Comparison of ENCODE assay signal across 8 cellular contexts in genomic region chr11:69010964-69011623, GRCh38. TPM values are rescaled to one million over a fixed set of nuclear protein-coding genes. Genes with fewer than 3 reads are reported as not detected.
A peak's percentile ranks its signal among the peaks of the same experiment; 100 is the strongest.
DNase-seq lines count a peak whose midpoint lies in the region; ATAC-seq and TF ChIP-seq lines count a peak whose summit lies in the region.

No MANE protein-coding gene starts in this region.

- H3K36me3 ChIP-seq in GM23248 (ENCODE audit: low read depth) = no peaks in the 10 kb centered on the region
- no peaks in the 10 kb centered on the region for H3K36me3 ChIP-seq in Peyer's patch

- H3K4me2 ChIP-seq in GM23248 (ENCODE audit: unreplicated experiment) = peak overlapping the region; percentile 95

- TF ChIP-seq POLR2A in Peyer's patch (IDR thresholded peaks at IDR 0.05) = no peak

- 4% methylated on average over 42 to 43 of the region's 43 CpGs for whole genome bisulfite sequencing in GM23248 (ENCODE audit: low coverage in 1 of 2, low lambda C conversion rate in 2 of 2, missing lambda C conversion rate in 2 of 2), 2 experiments

- H3K9ac ChIP-seq in GM23248 = peak overlapping the region; percentile 90

- no peaks in the 10 kb centered on the region for H4K20me1 ChIP-seq in GM23248 (ENCODE audit: insufficient read depth)

- H3K4me1 ChIP-seq in GM23248 (ENCODE audit: insufficient read depth) (peaks cover 44% of the 10 kb centered on the region), Peyer's patch (peaks cover 0 to 52% (median 0%) of the 10 kb centered on the region in 4 donors)

- TF ChIP-seq CTCF in Peyer's patch (IDR thresholded peaks at IDR 0.05) = no peak

- in situ Hi-C loops in GM23248 (cut with MboI) = no loop called here

- 0 out of 2 replicates have a peak, but pooled peaks cover 11% of the 10 kb centered on the region for H3K79me2 ChIP-seq in GM23248 (ENCODE audit: insufficient read depth)

- H3K9me2 ChIP-seq in GM23248 (ENCODE audit: insufficient read depth) = no peaks in the 10 kb centered on the region

- DNase-seq in GM23248 = peak; percentile 94
- DNase-seq in Peyer's patch = peak in 2 of 3 donors; percentile 69 to 75
- peak; percentile 92 for DNase-seq in cerebellum (ENCODE audit: low spot score)
- DNase-seq in stimulated activated CD4-positive, alpha-beta T cell treated with anti-CD3 and anti-CD28 coated beads, Interleukin-2, amount 100 ng/mL, for 48 hours = peak; percentile 15 to 37
- DNase-seq in NCI-H1930 (lab: John Stamatoyannopoulos, UW) = no peak

- H3F3A ChIP-seq in GM23248 (ENCODE audit: insufficient read depth) = peaks cover 10% of the 10 kb centered on the region

- peak overlapping the region; percentile 64 for H2AFZ ChIP-seq in GM23248

- H3K27ac ChIP-seq in GM23248 = peak overlapping the region; percentile 97
- peak overlapping the region; percentile 72 to 96 (median 79) for H3K27ac ChIP-seq in Peyer's patch
- H3K27ac ChIP-seq in layer of hippocampus (ENCODE audit: low read depth, low read length) = peak overlapping the region; percentile 38

- H3K27me3 ChIP-seq in GM23248 (replicated peaks; ENCODE audit: insufficient read depth) = no peaks in the 10 kb centered on the region
- peaks cover 0 to 16% of the 10 kb centered on the region in 2 donors for H3K27me3 ChIP-seq in Peyer's patch
- H3K27me3 ChIP-seq in layer of hippocampus (ENCODE audit: control insufficient read depth, insufficient read depth, low read length) = peaks cover 20% of the 10 kb centered on the region

- H3K9me3 ChIP-seq in GM23248 (ENCODE audit: low read depth) (no peaks in the 10 kb centered on the region), Peyer's patch (no peaks in the 10 kb centered on the region)

- H3K4me3 ChIP-seq in GM23248 (peak overlapping the region; percentile 76), Peyer's patch (peak overlapping the region; percentile 27 to 57 (median 39))

- ATAC-seq in HG03139 (IDR thresholded peaks at IDR 0.05; ENCODE audit: unreplicated experiment) (no peak), GM18519 (IDR thresholded peaks at IDR 0.05; ENCODE audit: low FRiP score, unreplicated experiment) (no peak)

RNA-seq across cellular contexts. Expression of gene MRGPRF, which starts 2.0 kb away (rescaled TPM):
- total RNA-seq in GM23248 (2014; rRNA removed; shearing (Covaris generic)) = 25.3 and 36.0 TPM in 2 replicates
- polyA plus RNA-seq in GM23248 (2016; fragmentation: Nextera tagmentation; extraction: Ambion mirVana) = 20.7 and 21.2 TPM in 2 replicates
- total RNA-seq in Peyer's patch = 10 to 100 TPM in 1 of 4 donors, 1 to 10 TPM in 3; 4.2 to 21.9 (median 5.2) TPM
- 2.0 TPM for total RNA-seq in cerebellum

RNA-seq across cellular contexts. Expression of gene MRGPRD, which starts 30.3 kb away (rescaled TPM):
- not detected in 2 replicates for total RNA-seq in GM23248 (2014; rRNA removed; shearing (Covaris generic))
- not detected in 2 replicates for polyA plus RNA-seq in GM23248 (2016; fragmentation: Nextera tagmentation; extraction: Ambion mirVana)
- not detected for total RNA-seq in Peyer's patch
- total RNA-seq in cerebellum = not detected

RNA-seq across cellular contexts. Expression of gene TPCN2, which starts 37.6 kb away (rescaled TPM):
- 7.1 and 10.2 TPM in 2 replicates for total RNA-seq in GM23248 (2014; rRNA removed; shearing (Covaris generic))
- polyA plus RNA-seq in GM23248 (2016; fragmentation: Nextera tagmentation; extraction: Ambion mirVana) = 8.5 and 8.7 TPM in 2 replicates
- 10 to 100 TPM; 22.4 to 42.5 (median 33.0) TPM for total RNA-seq in Peyer's patch
- 14.2 TPM for total RNA-seq in cerebellum

Comparison
In these comparisons a context has a peak if more than half of its experiments do, and no peak if none do; other contexts are left out.
1. DNase-seq: peak in GM23248 (single experiment), Peyer's patch (2 of 3), cerebellum (single experiment) and stimulated activated CD4-positive, alpha-beta T cell treated with anti-CD3 and anti-CD28 coated beads, Interleukin-2, amount 100 ng/mL, for 48 hours (2 of 2); none in NCI-H1930 (0 of 2).
2. H3K27ac ChIP-seq: peak in every context shown above with its lines; median percentile 97 in GM23248; 79 in Peyer's patch; 38 in layer of hippocampus.